Comparison of ENCODE assay signal across 12 cellular contexts in the genomic region with DNA sequence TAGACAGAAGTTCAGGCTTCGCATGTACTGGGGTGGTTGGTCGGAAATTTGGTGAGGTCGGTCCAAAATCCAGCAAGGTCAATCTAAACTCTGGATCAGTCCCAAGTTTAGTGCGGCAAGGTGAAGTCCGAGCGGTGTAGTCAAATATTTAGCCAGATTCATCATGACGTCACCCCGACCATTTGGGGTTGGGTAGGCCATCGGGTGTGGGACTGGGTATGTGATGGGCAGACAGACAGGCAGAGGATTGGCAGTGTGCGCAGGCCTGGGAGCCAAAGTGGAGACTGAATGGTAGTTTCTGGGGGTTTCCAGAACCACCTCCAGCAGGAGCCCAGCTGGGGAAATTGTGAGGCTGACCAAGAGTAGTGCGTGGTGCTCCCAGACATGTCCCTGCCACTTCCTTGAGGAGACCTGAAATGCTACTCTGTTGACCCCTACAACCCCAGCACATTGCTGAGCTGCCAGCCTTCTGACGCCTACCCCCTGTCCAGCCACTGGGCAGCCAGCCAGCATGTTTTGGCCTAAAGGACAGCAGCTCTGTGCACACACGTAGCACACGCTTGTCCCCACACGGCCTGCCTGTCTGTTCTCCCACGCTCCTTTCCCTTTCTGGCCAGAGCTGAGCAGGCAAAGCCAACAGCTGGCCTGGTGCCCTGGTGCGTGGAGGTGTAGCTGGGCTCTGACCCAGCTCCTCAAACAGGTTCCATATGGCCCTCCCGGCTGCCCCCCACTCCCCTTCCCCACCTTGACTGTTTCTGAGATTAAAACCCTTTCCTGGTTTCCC. TPM values are rescaled to one million over a fixed set of nuclear protein-coding genes. Genes with fewer than 3 reads are reported as not detected.
A peak's percentile ranks its signal among the peaks of the same experiment; 100 is the strongest.
DNase-seq lines count a peak whose midpoint lies in the region; ATAC-seq and TF ChIP-seq lines count a peak whose summit lies in the region.
"Had no signal": no experiment of that assay in that cellular context is flagged by ENCODE, and none has a peak within 500 bp of the region (broad histone marks: within the 10 kb centered on the region; RNA-seq: fewer than 3 reads in every experiment).

No MANE protein-coding gene starts in this region.

- BruUV-seq in MCF 10A (replicated peaks; lab: Mats Ljungman, UMichigan), result no TSS peak

- H3K36me3 Mint-ChIP-seq in MCF 10A (ENCODE audit: insufficient read depth, unreplicated experiment), result no peaks in the 10 kb centered on the region
- H3K36me3 Mint-ChIP-seq: stimulated activated naive B cell treated with anti-CD40 and anti-IgM and Interleukin-4, amounts not matched to agents 10 μg/mL and 1 μg/mL and 100 μg/mL, for 72 hours had no signal

- POLR2A ChIA-PET in MCF 10A (lab: Yijun Ruan, JAX), result no interaction called here

- H3K18ac ChIP-seq in neuronal stem cell (ENCODE audit: low read length), result peak overlapping the region; percentile 82

- H3K4me1 ChIP-seq in breast epithelium (no peaks in the 10 kb centered on the region), neuronal stem cell (ENCODE audit: control insufficient read depth in 2 of 2, insufficient read depth in 1 of 2, low read depth in 1 of 2, low read length in 2 of 2) (peaks cover 0 to 2% of the 10 kb centered on the region in 2 donors)

- peaks cover 33% of the 10 kb centered on the region for H3K27me3 Mint-ChIP-seq in MCF 10A (ENCODE audit: insufficient read depth, unreplicated experiment)

- CTCF ChIA-PET in MCF 10A (lab: Yijun Ruan, JAX), result interaction anchor here (4.4 kb wide), 1 partner anchor 10 kb away, joined by 16 read pairs; no protein-coding TSS in a partner anchor

- no peak overlapping the region for H4K8ac ChIP-seq in neuronal stem cell (ENCODE audit: low read depth, low read length)

- H3K79me1 ChIP-seq in neuronal stem cell (ENCODE audit: low read depth, low read length), result no peaks in the 10 kb centered on the region

- H2AK5ac ChIP-seq in neuronal stem cell (ENCODE audit: low read depth, low read length), result no peak overlapping the region

- H3K9me3 ChIP-seq in breast epithelium (no peaks in the 10 kb centered on the region), neuronal stem cell (replicated peaks in 1 of 2; ENCODE audit: control insufficient read depth in 2 of 2, insufficient read depth in 1 of 2, low read depth in 1 of 2, low read length in 2 of 2) (no peaks in the 10 kb centered on the region)
- H3K9me3 ChIP-seq: left lung had no signal

- H3K36me3 ChIP-seq in breast epithelium (no peaks in the 10 kb centered on the region), neuronal stem cell (replicated peaks in 1 of 2; ENCODE audit: control insufficient read depth in 2 of 2, insufficient read depth in 2 of 2, low read length in 2 of 2) (no peaks in the 10 kb centered on the region)
- H3K36me3 ChIP-seq: left lung had no signal

- no peak overlapping the region for H3K4me2 ChIP-seq in neuronal stem cell (ENCODE audit: insufficient read depth, low read length, poor library complexity, severe bottlenecking)

- H4K91ac ChIP-seq in neuronal stem cell (ENCODE audit: low read depth, low read length, poor library complexity), result no peak overlapping the region

- H3K27me3 ChIP-seq in breast epithelium (no peaks in the 10 kb centered on the region), neuronal stem cell (ENCODE audit: control insufficient read depth in 3 of 3, insufficient read depth in 3 of 3, low read depth in 1 of 3, low read length in 3 of 3) (peaks cover 0 to 26% (median 0%) of the 10 kb centered on the region in 3 experiments)

- WGBS in neuronal stem cell (ENCODE audit: extremely low coverage in 2 of 2, insufficient read length in 2 of 2, insufficient replicate concordance in 1 of 2), 2 donors, result no CpG with 5 or more reads among the region's 18 CpGs

- H3K27ac ChIP-seq in breast epithelium (peak overlapping the region; percentile 66 to 86), neuronal stem cell (replicated peaks; ENCODE audit: low read length) (no peak overlapping the region)

- DNase-seq in breast epithelium (ENCODE audit: low spot score in 2 of 2) (peak; percentile 54 to 60), MCF 10A (ENCODE audit: unreplicated experiment) (no peak), Right ventricle myocardium superior (peak; percentile 83), neuronal stem cell (ENCODE audit: low spot score) (no peak), retina (no peak), NCI-H1105 treated with DMSO at 0.1 percent for 48 hours (lab: John Stamatoyannopoulos, UW) (no peak)
- no peak for DNase-seq in stimulated activated CD4-positive, alpha-beta T cell treated with anti-CD3 and anti-CD28 coated beads, Interleukin-1b, Interleukin-23, amount 100 ng/mL, for 48 hours
- DNase-seq: ACHN; left lung; NCI-H510A treated with DMSO at 0.1 percent for 48 hours; stimulated activated naive B cell treated with anti-CD40 and anti-IgM and Interleukin-4, amounts not matched to agents 10 μg/mL and 1 μg/mL and 100 μg/mL, for 72 hours had no signal

- H3K4me1 Mint-ChIP-seq in MCF 10A (ENCODE audit: insufficient read depth, unreplicated experiment), result peaks cover 5% of the 10 kb centered on the region
- H3K4me1 Mint-ChIP-seq: stimulated activated naive B cell treated with anti-CD40 and anti-IgM and Interleukin-4, amounts not matched to agents 10 μg/mL and 1 μg/mL and 100 μg/mL, for 72 hours had no signal

- H2BK12ac ChIP-seq in neuronal stem cell (ENCODE audit: low read length), result no peak overlapping the region

- no peaks in the 10 kb centered on the region for H3K9me3 Mint-ChIP-seq in MCF 10A (ENCODE audit: unreplicated experiment)

- H2AFZ ChIP-seq in neuronal stem cell (ENCODE audit: low read length), result no peak overlapping the region

- ATAC-seq in Right ventricle myocardium superior (ENCODE audit: poor library complexity) (peak; percentile 85), GM18502 (IDR thresholded peaks at IDR 0.05; ENCODE audit: poor library complexity, unreplicated experiment) (no peak)
- ATAC-seq: left lung; stimulated activated naive B cell treated with anti-CD40 and anti-IgM and Interleukin-4, amounts not matched to agents 10 μg/mL and 1 μg/mL and 100 μg/mL, for 72 hours had no signal

- peak overlapping the region; percentile 30 for H3K23ac ChIP-seq in neuronal stem cell (ENCODE audit: low read depth, low read length, poor library complexity)

- no peak overlapping the region for H3K4ac ChIP-seq in neuronal stem cell (ENCODE audit: low read length)

- peak overlapping the region; percentile 32 for H3K14ac ChIP-seq in neuronal stem cell (ENCODE audit: low read length)

- no peak overlapping the region for H2BK120ac ChIP-seq in neuronal stem cell (ENCODE audit: low read depth, low read length)

- TF ChIP-seq CTCF in breast epithelium (IDR thresholded peaks at IDR 0.05) (no peak), MCF 10A (IDR thresholded peaks at IDR 0.05; ENCODE audit: unreplicated experiment) (no peak)

- intact Hi-C loops in breast epithelium (cut with DNase I; ENCODE audit: low total_unique reads), result no loop called here
- intact Hi-C loops in MCF 10A (cut with micrococcal nuclease), result no loop called here
- intact Hi-C loops in Right ventricle myocardium superior (cut with DNase I), result no loop called here

- H3K4me3 Mint-ChIP-seq in MCF 10A (ENCODE audit: unreplicated experiment), result no peak overlapping the region
- H3K4me3 Mint-ChIP-seq: stimulated activated naive B cell treated with anti-CD40 and anti-IgM and Interleukin-4, amounts not matched to agents 10 μg/mL and 1 μg/mL and 100 μg/mL, for 72 hours had no signal

- no peak overlapping the region for H2BK5ac ChIP-seq in neuronal stem cell (ENCODE audit: low read length)

- no peak overlapping the region for H2BK15ac ChIP-seq in neuronal stem cell (ENCODE audit: low read length)

- no peak overlapping the region for H3K27ac Mint-ChIP-seq in MCF 10A (ENCODE audit: low read depth, unreplicated experiment)
- H3K27ac Mint-ChIP-seq: stimulated activated naive B cell treated with anti-CD40 and anti-IgM and Interleukin-4, amounts not matched to agents 10 μg/mL and 1 μg/mL and 100 μg/mL, for 72 hours had no signal

- TF ChIP-seq POLR2A in breast epithelium (IDR thresholded peaks at IDR 0.05), result no peak

- H3K4me3 ChIP-seq in breast epithelium (no peak overlapping the region), neuronal stem cell (ENCODE audit: low read length in 2 of 2) (no peak overlapping the region)
- H3K4me3 ChIP-seq: left lung had no signal

- peak overlapping the region; percentile 25 for H3K9ac ChIP-seq in neuronal stem cell (ENCODE audit: low read depth, low read length, poor library complexity)

RNA-seq across cellular contexts. Expression of a gene that starts 55.9 kb away (rescaled TPM):
- total RNA-seq in breast epithelium (1 to 10 TPM in 2 of 3 donors, under 1 TPM in 1; 0.48 to 8.5 (median 6.2) TPM), MCF 10A (2022) (7.5 and 11.0 TPM in 2 replicates), Right ventricle myocardium superior (3.3 TPM)
- polyA plus RNA-seq in neuronal stem cell (2013, experiment 1 of 2), result 21.0 TPM
- 22.3 TPM for polyA plus RNA-seq in neuronal stem cell (2013, experiment 2 of 2)

Comparison
In these comparisons a context has a peak if more than half of its experiments do, and no peak if none do; other contexts are left out.
1. DNase-seq: peak in breast epithelium (2 of 2) and Right ventricle myocardium superior (single experiment); none in MCF 10A (single experiment), neuronal stem cell (single experiment), retina (single experiment), stimulated activated CD4-positive, alpha-beta T cell treated with anti-CD3 and anti-CD28 coated beads, Interleukin-1b, Interleukin-23, amount 100 ng/mL, for 48 hours (single experiment) and NCI-H1105 treated with DMSO at 0.1 percent for 48 hours (single experiment).